Comparison of ENCODE assay signal across 23 cellular contexts in genomic region chr1:30329802-30330557, GRCh38.
"Had no signal": no experiment of that assay in that cellular context is flagged by ENCODE, and none has a peak within 500 bp of the region (broad histone marks: within the 10 kb centered on the region; RNA-seq: fewer than 3 reads in every experiment).

No MANE protein-coding gene starts in this region.

- H3K27me3 ChIP-seq: body of pancreas, hepatocyte, testis had no signal

- H3K9me3 Mint-ChIP-seq: activated B cell treated with CpG ODN at 0.5 μM for 24 hours; activated naive CD4-positive, alpha-beta T cell treated with anti-CD3 and anti-CD28 coated beads, Interleukin-2, amount 50 U/mL, for 72 hours; activated T-cell treated with anti-CD3 and anti-CD28 coated beads, Interleukin-2, amount 50 U/mL, for 4 hours; immature natural killer cell; natural killer cell had no signal

- H3K36me3 Mint-ChIP-seq: activated CD8-positive, alpha-beta memory T cell treated with anti-CD3 and anti-CD28 coated beads, Interleukin-2, amount 10 ng/mL, durations not matched to agents 7 days and 5 days; activated naive CD4-positive, alpha-beta T cell treated with anti-CD3 and anti-CD28 coated beads, Interleukin-2, amount 50 U/mL, for 72 hours; immature natural killer cell; natural killer cell had no signal

- H3K4me1 Mint-ChIP-seq: activated B cell treated with CpG ODN at 0.5 μM for 24 hours; activated CD8-positive, alpha-beta memory T cell treated with anti-CD3 and anti-CD28 coated beads, Interleukin-2, amount 10 ng/mL, durations not matched to agents 7 days and 5 days; immature natural killer cell; natural killer cell; T-helper 17 cell had no signal

- DNase-seq: activated B cell treated with CpG ODN at 0.5 μM for 24 hours; activated CD4-positive, alpha-beta T cell treated with anti-CD3 and anti-CD28 coated beads, Interleukin-2, amount 50 U/mL, for 1 hour; activated CD8-positive, alpha-beta memory T cell treated with anti-CD3 and anti-CD28 coated beads, Interleukin-2, amount 10 ng/mL, durations not matched to agents 7 days and 5 days; activated effector memory CD4-positive, alpha-beta T cell treated with anti-CD3 and anti-CD28 coated beads, Interleukin-2, amount 50 U/mL, for 16 hours; activated T-cell treated with anti-CD3 and anti-CD28 coated beads, Interleukin-2, amount 50 U/mL, for 4 hours; amniotic stem cell; body of pancreas; central memory CD4-positive, alpha-beta T cell; cortex of kidney; effector memory CD4-positive, alpha-beta T cell; immature natural killer cell; lower lobe of right lung; mucosa of descending colon; natural killer cell; occipital lobe; stimulated activated CD4-positive, alpha-beta T cell treated with anti-CD3 and anti-CD28 coated beads, Interleukin-4, amount 100 ng/mL, for 1 hour; stimulated activated CD8-positive, alpha-beta memory T cell treated with anti-CD3 and anti-CD28 coated beads, Interleukin-4, amount 100 ng/mL, for 48 hours; stimulated activated naive CD8-positive, alpha-beta T cell treated with anti-CD3 and anti-CD28 coated beads, Interleukin-15, Interleukin-2, amounts not matched to agents 100 U/mL and 50 U/mL, for 24 hours; T-helper 17 cell; testis had no signal

- H3K79me2 ChIP-seq: hepatocyte had no signal

- H3K9me3 ChIP-seq: body of pancreas, lower lobe of right lung, mucosa of descending colon, testis had no signal

- H3K4me2 ChIP-seq: hepatocyte had no signal

- ATAC-seq: activated CD8-positive, alpha-beta memory T cell treated with anti-CD3 and anti-CD28 coated beads, Interleukin-2, amount 10 ng/mL, durations not matched to agents 7 days and 5 days; activated naive CD4-positive, alpha-beta T cell treated with anti-CD3 and anti-CD28 coated beads, Interleukin-2, amount 50 U/mL, for 72 hours; activated T-cell treated with anti-CD3 and anti-CD28 coated beads, Interleukin-2, amount 50 U/mL, for 4 hours; body of pancreas; lower lobe of right lung; mucosa of descending colon; natural killer cell; stimulated activated naive CD8-positive, alpha-beta T cell treated with anti-CD3 and anti-CD28 coated beads, Interleukin-15, Interleukin-2, amounts not matched to agents 100 U/mL and 50 U/mL, for 24 hours; T-helper 17 cell had no signal

- H3K27me3 Mint-ChIP-seq: activated CD8-positive, alpha-beta memory T cell treated with anti-CD3 and anti-CD28 coated beads, Interleukin-2, amount 10 ng/mL, durations not matched to agents 7 days and 5 days had no signal

- H2AFZ ChIP-seq: hepatocyte had no signal

- H3K36me3 ChIP-seq: lower lobe of right lung had no signal

- H3K4me1 ChIP-seq: body of pancreas, lower lobe of right lung, testis had no signal

- H3K4me3 ChIP-seq: body of pancreas, hepatocyte, lower lobe of right lung, mucosa of descending colon, testis had no signal

- H3K4me3 Mint-ChIP-seq: activated B cell treated with CpG ODN at 0.5 μM for 24 hours; activated CD8-positive, alpha-beta memory T cell treated with anti-CD3 and anti-CD28 coated beads, Interleukin-2, amount 10 ng/mL, durations not matched to agents 7 days and 5 days; activated T-cell treated with anti-CD3 and anti-CD28 coated beads, Interleukin-2, amount 50 U/mL, for 4 hours; immature natural killer cell; natural killer cell; T-helper 17 cell had no signal

- H3K27ac ChIP-seq: body of pancreas, epithelial cell of prostate, hepatocyte, lower lobe of right lung, testis had no signal

- H3K27ac Mint-ChIP-seq: activated B cell treated with CpG ODN at 0.5 μM for 24 hours; activated CD8-positive, alpha-beta memory T cell treated with anti-CD3 and anti-CD28 coated beads, Interleukin-2, amount 10 ng/mL, durations not matched to agents 7 days and 5 days; activated naive CD4-positive, alpha-beta T cell treated with anti-CD3 and anti-CD28 coated beads, Interleukin-2, amount 50 U/mL, for 72 hours; immature natural killer cell; natural killer cell; T-helper 17 cell had no signal
